In the genomic region with DNA sequence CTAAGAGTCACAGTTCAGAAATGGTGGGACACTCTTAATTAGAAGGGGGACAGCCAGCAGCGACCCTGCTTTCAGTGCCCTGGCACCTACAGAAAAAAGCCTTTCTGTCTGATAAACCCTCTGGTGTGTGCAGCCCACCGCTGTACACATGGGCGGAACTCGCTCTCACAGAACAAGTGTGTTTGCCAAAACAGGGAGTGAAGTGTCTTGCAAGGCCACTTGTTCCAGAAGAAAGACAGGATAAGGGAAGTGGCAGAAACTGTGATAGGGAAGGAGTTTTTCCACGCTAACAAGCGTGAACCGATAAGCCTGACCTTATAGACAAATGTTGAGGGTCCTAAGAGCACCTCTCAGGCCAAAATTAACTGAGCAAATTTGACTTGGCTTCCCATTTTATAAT, we compare ENCODE assay signal across 17 cellular contexts.
A peak's percentile ranks its signal among the peaks of the same experiment; 100 is the strongest.
DNase-seq lines count a peak whose midpoint lies in the region; ATAC-seq and TF ChIP-seq lines count a peak whose summit lies in the region.
"Had no signal": no experiment of that assay in that cellular context is flagged by ENCODE, and none has a peak within 500 bp of the region (broad histone marks: within the 10 kb centered on the region; RNA-seq: fewer than 3 reads in every experiment).

No MANE protein-coding gene starts in this region.

- H3K14ac ChIP-seq in neuronal stem cell (ENCODE audit: low read length) = no peak overlapping the region

- CTCF ChIA-PET in activated CD8-positive, alpha-beta memory T cell treated with anti-CD3 and anti-CD28 coated beads, Interleukin-2, amount 10 ng/mL, durations not matched to agents 7 days and 5 days (lab: Charles Lee) = no interaction called here

- H3K36me3 ChIP-seq in left ventricle myocardium inferior (no peaks in the 10 kb centered on the region), neuronal stem cell (replicated peaks in 1 of 2; ENCODE audit: control insufficient read depth in 2 of 2, insufficient read depth in 2 of 2, low read length in 2 of 2) (no peaks in the 10 kb centered on the region), upper lobe of right lung (no peaks in the 10 kb centered on the region), BE2C (no peaks in the 10 kb centered on the region)
- H3K36me3 ChIP-seq: HAP-1 had no signal

- no peak overlapping the region for H4K91ac ChIP-seq in neuronal stem cell (ENCODE audit: low read depth, low read length, poor library complexity)

- H3K27me3 Mint-ChIP-seq in activated CD8-positive, alpha-beta memory T cell treated with anti-CD3 and anti-CD28 coated beads, Interleukin-2, amount 10 ng/mL, durations not matched to agents 7 days and 5 days = no peaks in the 10 kb centered on the region

- no peak for TF ChIP-seq CTCF in left ventricle myocardium inferior (IDR thresholded peaks at IDR 0.05; ENCODE audit: borderline replicate concordance)
- no peak for TF ChIP-seq CTCF in upper lobe of right lung (IDR thresholded peaks at IDR 0.05)
- TF ChIP-seq CTCF in BE2C (IDR thresholded peaks at IDR 0.05; ENCODE audit: low read depth, low read length) = no peak

- H3K36me3 Mint-ChIP-seq in activated CD8-positive, alpha-beta memory T cell treated with anti-CD3 and anti-CD28 coated beads, Interleukin-2, amount 10 ng/mL, durations not matched to agents 7 days and 5 days = no peaks in the 10 kb centered on the region

- H2AK5ac ChIP-seq in neuronal stem cell (ENCODE audit: low read depth, low read length) = no peak overlapping the region

- no peak overlapping the region for H2BK12ac ChIP-seq in neuronal stem cell (ENCODE audit: low read length)

- H2BK5ac ChIP-seq in neuronal stem cell (ENCODE audit: low read length) = no peak overlapping the region

- peaks cover 17% of the 10 kb centered on the region for H3K4me1 ChIP-seq in left ventricle myocardium inferior
- no peaks in the 10 kb centered on the region for H3K4me1 ChIP-seq in right cardiac atrium (ENCODE audit: control insufficient read depth, insufficient read depth, low read length)
- H3K4me1 ChIP-seq in neuronal stem cell (ENCODE audit: control insufficient read depth in 2 of 2, insufficient read depth in 1 of 2, low read depth in 1 of 2, low read length in 2 of 2) = peaks cover 2 to 20% of the 10 kb centered on the region in 2 donors
- H3K4me1 ChIP-seq in upper lobe of right lung = peaks cover 14% of the 10 kb centered on the region
- peaks cover 14% of the 10 kb centered on the region for H3K4me1 ChIP-seq in BE2C

- no peaks in the 10 kb centered on the region for H3K9me3 ChIP-seq in left ventricle myocardium inferior (replicated peaks)
- no peaks in the 10 kb centered on the region for H3K9me3 ChIP-seq in right cardiac atrium (ENCODE audit: control insufficient read depth, low read length)
- H3K9me3 ChIP-seq in neuronal stem cell (replicated peaks in 1 of 2; ENCODE audit: control insufficient read depth in 2 of 2, insufficient read depth in 1 of 2, low read depth in 1 of 2, low read length in 2 of 2) = peaks cover 0 to 1% of the 10 kb centered on the region in 2 donors
- H3K9me3 ChIP-seq in upper lobe of right lung = no peaks in the 10 kb centered on the region
- no peaks in the 10 kb centered on the region for H3K9me3 ChIP-seq in BE2C
- H3K9me3 ChIP-seq: BLaER1 treated with 17β-estradiol and CSF1 and Interleukin-3, amounts not matched to agents 10 nM and 100 nM had no signal

- no peak overlapping the region for H3K4ac ChIP-seq in neuronal stem cell (ENCODE audit: low read length)

- no peak overlapping the region for H3K27ac Mint-ChIP-seq in activated CD8-positive, alpha-beta memory T cell treated with anti-CD3 and anti-CD28 coated beads, Interleukin-2, amount 10 ng/mL, durations not matched to agents 7 days and 5 days
- H3K27ac Mint-ChIP-seq: CD8-positive, alpha-beta T cell had no signal

- H3K4me3 ChIP-seq in left ventricle myocardium inferior = no peak overlapping the region
- H3K4me3 ChIP-seq in right cardiac atrium (ENCODE audit: low read length) = no peak overlapping the region
- H3K4me3 ChIP-seq in neuronal stem cell (ENCODE audit: low read length in 2 of 2) = no peak overlapping the region
- H3K4me3 ChIP-seq in upper lobe of right lung = no peak overlapping the region
- no peak overlapping the region for H3K4me3 ChIP-seq in BE2C (ENCODE audit: low read depth, low read length)
- H3K4me3 ChIP-seq: BLaER1 treated with 17β-estradiol and CSF1 and Interleukin-3, amounts not matched to agents 10 nM and 100 nM; GM23248; HAP-1 had no signal

- intact Hi-C loops in Right ventricle myocardium superior (cut with DNase I) = no loop called here
- intact Hi-C loops in left ventricle myocardium inferior (cut with micrococcal nuclease) = no loop called here
- intact Hi-C loops in right cardiac atrium (cut with DNase I) = no loop called here
- intact Hi-C loops in upper lobe of right lung (cut with DNase I) = no loop called here

- H3K23ac ChIP-seq in neuronal stem cell (ENCODE audit: low read depth, low read length, poor library complexity) = no peak overlapping the region

- H2BK120ac ChIP-seq in neuronal stem cell (ENCODE audit: low read depth, low read length) = no peak overlapping the region

- no peak overlapping the region for H3K9ac ChIP-seq in neuronal stem cell (ENCODE audit: low read depth, low read length, poor library complexity)
- H3K9ac ChIP-seq: BLaER1 treated with 17β-estradiol and CSF1 and Interleukin-3, amounts not matched to agents 10 nM and 100 nM; GM23248 had no signal

- H3K27ac ChIP-seq in left ventricle myocardium inferior (replicated peaks) = no peak overlapping the region
- H3K27ac ChIP-seq in right cardiac atrium (ENCODE audit: low read length) = no peak overlapping the region
- H3K27ac ChIP-seq in neuronal stem cell (replicated peaks; ENCODE audit: low read length) = no peak overlapping the region
- H3K27ac ChIP-seq in upper lobe of right lung = no peak overlapping the region
- H3K27ac ChIP-seq: BLaER1 treated with 17β-estradiol and CSF1 and Interleukin-3, amounts not matched to agents 10 nM and 100 nM; GM23248; HL-60 had no signal

- H3K18ac ChIP-seq in neuronal stem cell (ENCODE audit: low read length) = peak overlapping the region; percentile 33

- DNase-seq in Right ventricle myocardium superior (no peak), left ventricle myocardium inferior (no peak), right cardiac atrium (peak in 1 of 3 donors; percentile 52), neuronal stem cell (ENCODE audit: low spot score) (no peak), upper lobe of right lung (no peak), BE2C (no peak)
- no peak for DNase-seq in activated CD8-positive, alpha-beta memory T cell treated with anti-CD3 and anti-CD28 coated beads, Interleukin-2, amount 10 ng/mL, durations not matched to agents 7 days and 5 days
- DNase-seq: 8988T; CD8-positive, alpha-beta T cell; DMS 273 treated with DMSO at 0.1 percent for 48 hours; DMS53; GDM1; GM23248 had no signal

- no peaks in the 10 kb centered on the region for H3K79me1 ChIP-seq in neuronal stem cell (ENCODE audit: low read depth, low read length)

- no peak overlapping the region for H3K4me3 Mint-ChIP-seq in activated CD8-positive, alpha-beta memory T cell treated with anti-CD3 and anti-CD28 coated beads, Interleukin-2, amount 10 ng/mL, durations not matched to agents 7 days and 5 days
- H3K4me3 Mint-ChIP-seq: CD8-positive, alpha-beta T cell had no signal

- H2AFZ ChIP-seq in neuronal stem cell (ENCODE audit: low read length) = no peak overlapping the region
- H2AFZ ChIP-seq: GM23248 had no signal

- no peaks in the 10 kb centered on the region for H3K9me3 Mint-ChIP-seq in activated CD8-positive, alpha-beta memory T cell treated with anti-CD3 and anti-CD28 coated beads, Interleukin-2, amount 10 ng/mL, durations not matched to agents 7 days and 5 days (ENCODE audit: low read depth)
- H3K9me3 Mint-ChIP-seq: CD8-positive, alpha-beta T cell had no signal

- ATAC-seq in Right ventricle myocardium superior (ENCODE audit: poor library complexity) (peak; percentile 57), right cardiac atrium (peak; percentile 77 to 80), upper lobe of right lung (peak; percentile 63), HG03457 (IDR thresholded peaks at IDR 0.05; ENCODE audit: unreplicated experiment) (no peak)
- ATAC-seq in activated CD8-positive, alpha-beta memory T cell treated with anti-CD3 and anti-CD28 coated beads, Interleukin-2, amount 10 ng/mL, durations not matched to agents 7 days and 5 days = no peak
- ATAC-seq: CD8-positive, alpha-beta T cell had no signal

- no peaks in the 10 kb centered on the region for H3K4me1 Mint-ChIP-seq in activated CD8-positive, alpha-beta memory T cell treated with anti-CD3 and anti-CD28 coated beads, Interleukin-2, amount 10 ng/mL, durations not matched to agents 7 days and 5 days

- no peak overlapping the region for H4K8ac ChIP-seq in neuronal stem cell (ENCODE audit: low read depth, low read length)

- H3K27me3 ChIP-seq in left ventricle myocardium inferior (ENCODE audit: low read depth) = no peaks in the 10 kb centered on the region
- no peaks in the 10 kb centered on the region for H3K27me3 ChIP-seq in right cardiac atrium (ENCODE audit: control insufficient read depth, insufficient read depth)
- H3K27me3 ChIP-seq in neuronal stem cell (ENCODE audit: control insufficient read depth in 3 of 3, insufficient read depth in 3 of 3, low read depth in 1 of 3, low read length in 3 of 3) = no peaks in the 10 kb centered on the region
- no peaks in the 10 kb centered on the region for H3K27me3 ChIP-seq in upper lobe of right lung
- no peaks in the 10 kb centered on the region for H3K27me3 ChIP-seq in BE2C
- H3K27me3 ChIP-seq: BLaER1 treated with 17β-estradiol and CSF1 and Interleukin-3, amounts not matched to agents 10 nM and 100 nM had no signal

- no peak overlapping the region for H3K4me2 ChIP-seq in neuronal stem cell (ENCODE audit: insufficient read depth, low read length, poor library complexity, severe bottlenecking)
- H3K4me2 ChIP-seq: BLaER1 treated with 17β-estradiol and CSF1 and Interleukin-3, amounts not matched to agents 10 nM and 100 nM had no signal

- WGBS in right cardiac atrium = 44% methylated on average over 7 of the region's 7 CpGs
- WGBS in neuronal stem cell (ENCODE audit: extremely low coverage in 2 of 2, insufficient read length in 2 of 2, insufficient replicate concordance in 1 of 2), 2 donors = no CpG with 5 or more reads among the region's 7 CpGs

- no peak overlapping the region for H2BK15ac ChIP-seq in neuronal stem cell (ENCODE audit: low read length)

Comparison
In these comparisons a context has a peak if more than half of its experiments do, and no peak if none do; other contexts are left out.
1. ATAC-seq: peak in Right ventricle myocardium superior (single experiment), right cardiac atrium (2 of 2) and upper lobe of right lung (single experiment); none in activated CD8-positive, alpha-beta memory T cell treated with anti-CD3 and anti-CD28 coated beads, Interleukin-2, amount 10 ng/mL, durations not matched to agents 7 days and 5 days (single experiment) and HG03457 (single experiment).